In the genomic region with DNA sequence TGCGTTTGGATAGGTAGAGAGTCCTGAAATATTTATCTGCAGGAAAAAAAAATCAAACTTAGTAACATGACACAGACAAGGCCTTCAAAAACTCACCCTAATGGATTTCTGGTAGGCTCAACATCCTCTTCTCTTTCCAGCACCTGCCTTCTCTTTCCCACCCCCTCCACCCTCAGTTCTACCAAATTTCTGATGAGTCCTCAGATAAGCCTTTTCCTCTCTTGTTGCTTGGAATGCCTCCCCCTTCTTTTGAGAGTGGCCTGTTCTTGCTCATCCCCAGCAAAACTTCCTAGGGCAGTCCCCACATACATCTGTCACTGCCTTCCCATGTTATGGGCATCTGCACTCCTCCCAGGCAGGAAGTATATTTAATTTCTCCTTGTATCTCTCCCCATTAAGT, we compare ENCODE assay signal across 15 cellular contexts.
DNase-seq lines count a peak whose midpoint lies in the region; ATAC-seq and TF ChIP-seq lines count a peak whose summit lies in the region.
"Had no signal": no experiment of that assay in that cellular context is flagged by ENCODE, and none has a peak within 500 bp of the region (broad histone marks: within the 10 kb centered on the region; RNA-seq: fewer than 3 reads in every experiment).

No MANE protein-coding gene starts in this region.

- TF ChIP-seq CTCF in HEK293 (tag by site-specific recombination; IDR thresholded peaks at IDR 0.05), result no peak

- H3K9me3 ChIP-seq in HEK293 (ENCODE audit: control insufficient read depth, insufficient read depth, low read depth, low read length) (no peaks in the 10 kb centered on the region), stomach smooth muscle (ENCODE audit: control insufficient read depth in 2 of 2, low read length in 2 of 2) (no peaks in the 10 kb centered on the region)
- H3K9me3 ChIP-seq: A549, upper lobe of left lung had no signal

- no peak for DNase-seq in activated naive CD4-positive, alpha-beta T cell treated with anti-CD3 and anti-CD28 coated beads, Interleukin-2, amount 50 U/mL, for 16 hours
- DNase-seq in NCI-H2196 (lab: John Stamatoyannopoulos, UW; ENCODE audit: unreplicated experiment) (no peak), NCI-H446 treated with DMSO at 0.1 percent for 48 hours (lab: John Stamatoyannopoulos, UW) (no peak)
- DNase-seq: activated CD4-positive, alpha-beta T cell treated with anti-CD3 and anti-CD28 coated beads for 36 hours; HFFc6; MM.1S; NCI-H2171 treated with DMSO at 0.1 percent for 48 hours; upper lobe of left lung had no signal

- H3K27ac ChIP-seq in HEK293 (ENCODE audit: extremely low read depth, low read depth, low read length) (no peak overlapping the region), stomach smooth muscle (ENCODE audit: low read length) (peak overlapping the region; percentile 24)
- H3K27ac ChIP-seq: A549, upper lobe of left lung had no signal

- H3K27ac Mint-ChIP-seq in activated naive CD4-positive, alpha-beta T cell treated with anti-CD3 and anti-CD28 coated beads, Interleukin-2, amount 50 U/mL, for 24 hours, result peak overlapping the region; percentile 6
- H3K27ac Mint-ChIP-seq: activated CD4-positive, alpha-beta T cell treated with anti-CD3 and anti-CD28 coated beads for 36 hours; activated T-helper 2 cell treated with anti-CD3 and anti-CD28 coated beads, Interferon-gamma antibody, Interleukin-2, Interleukin-4, amounts not matched to agents 10 μg/mL and 5 μg/mL and 100 μg/mL, durations not matched to agents 14 hours and 24 hours and 36 hours; HFFc6 had no signal

- POLR2A ChIA-PET in HEK293 (lab: Yijun Ruan, JAX), result no interaction called here

- no peaks in the 10 kb centered on the region for H3K27me3 ChIP-seq in stomach smooth muscle (ENCODE audit: control insufficient read depth in 1 of 2, insufficient read depth in 2 of 2, low read length in 2 of 2)
- H3K27me3 ChIP-seq: upper lobe of left lung had no signal

- H3K27me3 Mint-ChIP-seq in activated naive CD4-positive, alpha-beta T cell treated with anti-CD3 and anti-CD28 coated beads, Interleukin-2, amount 50 U/mL, for 24 hours, result no peaks in the 10 kb centered on the region
- H3K27me3 Mint-ChIP-seq: activated CD4-positive, alpha-beta T cell treated with anti-CD3 and anti-CD28 coated beads for 36 hours had no signal

- no peaks in the 10 kb centered on the region for H3K36me3 ChIP-seq in HEK293 (ENCODE audit: control insufficient read depth in 2 of 2, insufficient read depth in 1 of 2, low read length in 2 of 2)
- H3K36me3 ChIP-seq in stomach smooth muscle (ENCODE audit: control insufficient read depth in 2 of 2, insufficient read depth in 2 of 2, low read length in 2 of 2), result no peaks in the 10 kb centered on the region
- H3K36me3 ChIP-seq: upper lobe of left lung had no signal

- no peaks in the 10 kb centered on the region for H3K9me3 Mint-ChIP-seq in activated naive CD4-positive, alpha-beta T cell treated with anti-CD3 and anti-CD28 coated beads, Interleukin-2, amount 50 U/mL, for 24 hours
- H3K9me3 Mint-ChIP-seq: activated T-helper 2 cell treated with anti-CD3 and anti-CD28 coated beads, Interferon-gamma antibody, Interleukin-2, Interleukin-4, amounts not matched to agents 10 μg/mL and 5 μg/mL and 100 μg/mL, durations not matched to agents 14 hours and 24 hours and 36 hours had no signal

- no peaks in the 10 kb centered on the region for H3K36me3 Mint-ChIP-seq in activated naive CD4-positive, alpha-beta T cell treated with anti-CD3 and anti-CD28 coated beads, Interleukin-2, amount 50 U/mL, for 24 hours

- H3K9ac ChIP-seq in stomach smooth muscle (ENCODE audit: low read length in 2 of 2), result no peak overlapping the region

- peaks cover 6% of the 10 kb centered on the region for H3K4me1 Mint-ChIP-seq in activated naive CD4-positive, alpha-beta T cell treated with anti-CD3 and anti-CD28 coated beads, Interleukin-2, amount 50 U/mL, for 24 hours

- CTCF ChIA-PET in HEK293 (lab: Yijun Ruan, JAX), result no interaction called here

- H3K4me3 ChIP-seq in HEK293 (ENCODE audit: low read depth, low read length) (no peak overlapping the region), stomach smooth muscle (ENCODE audit: low read length in 2 of 2) (no peak overlapping the region)
- H3K4me3 ChIP-seq: A549, upper lobe of left lung had no signal

- H3K4me3 Mint-ChIP-seq in activated naive CD4-positive, alpha-beta T cell treated with anti-CD3 and anti-CD28 coated beads, Interleukin-2, amount 50 U/mL, for 24 hours, result no peak overlapping the region
- H3K4me3 Mint-ChIP-seq: activated CD4-positive, alpha-beta T cell treated with anti-CD3 and anti-CD28 coated beads for 36 hours; HFFc6 had no signal

- H3K4me1 ChIP-seq in HEK293 (ENCODE audit: control insufficient read depth, insufficient read depth, low read length) (no peaks in the 10 kb centered on the region), stomach smooth muscle (ENCODE audit: control insufficient read depth, insufficient read depth, low read length) (peaks cover 14% of the 10 kb centered on the region)

- ATAC-seq in HG03521 (IDR thresholded peaks at IDR 0.05; ENCODE audit: unreplicated experiment) (peak; percentile 19), HG03565 (IDR thresholded peaks at IDR 0.05; ENCODE audit: unreplicated experiment) (no peak)
- ATAC-seq: A549; activated CD4-positive, alpha-beta T cell treated with anti-CD3 and anti-CD28 coated beads for 36 hours had no signal

TF ChIP-seq in HEK293, 187 proteins besides CTCF, POLR2A, EP300 and RAD21:
- TF ChIP-seq ZNF239 (tag by site-specific recombination; IDR thresholded peaks at IDR 0.05) (no peak), ZNF596 (tag by site-specific recombination; IDR thresholded peaks at IDR 0.05) (no peak), EGR2 (tag by site-specific recombination; IDR thresholded peaks at IDR 0.05; ENCODE audit: low read depth) (peak; percentile 90), ZNF561 (tag by site-specific recombination; IDR thresholded peaks at IDR 0.05; ENCODE audit: borderline replicate concordance) (no peak), BCL11A (tag by site-specific recombination; IDR thresholded peaks at IDR 0.05; ENCODE audit: low read depth) (no peak), ZFHX2 (tag by site-specific recombination; conservative IDR thresholded peaks at IDR 0.05) (peak; percentile 79)
- TF ChIP-seq, protein P1, sequence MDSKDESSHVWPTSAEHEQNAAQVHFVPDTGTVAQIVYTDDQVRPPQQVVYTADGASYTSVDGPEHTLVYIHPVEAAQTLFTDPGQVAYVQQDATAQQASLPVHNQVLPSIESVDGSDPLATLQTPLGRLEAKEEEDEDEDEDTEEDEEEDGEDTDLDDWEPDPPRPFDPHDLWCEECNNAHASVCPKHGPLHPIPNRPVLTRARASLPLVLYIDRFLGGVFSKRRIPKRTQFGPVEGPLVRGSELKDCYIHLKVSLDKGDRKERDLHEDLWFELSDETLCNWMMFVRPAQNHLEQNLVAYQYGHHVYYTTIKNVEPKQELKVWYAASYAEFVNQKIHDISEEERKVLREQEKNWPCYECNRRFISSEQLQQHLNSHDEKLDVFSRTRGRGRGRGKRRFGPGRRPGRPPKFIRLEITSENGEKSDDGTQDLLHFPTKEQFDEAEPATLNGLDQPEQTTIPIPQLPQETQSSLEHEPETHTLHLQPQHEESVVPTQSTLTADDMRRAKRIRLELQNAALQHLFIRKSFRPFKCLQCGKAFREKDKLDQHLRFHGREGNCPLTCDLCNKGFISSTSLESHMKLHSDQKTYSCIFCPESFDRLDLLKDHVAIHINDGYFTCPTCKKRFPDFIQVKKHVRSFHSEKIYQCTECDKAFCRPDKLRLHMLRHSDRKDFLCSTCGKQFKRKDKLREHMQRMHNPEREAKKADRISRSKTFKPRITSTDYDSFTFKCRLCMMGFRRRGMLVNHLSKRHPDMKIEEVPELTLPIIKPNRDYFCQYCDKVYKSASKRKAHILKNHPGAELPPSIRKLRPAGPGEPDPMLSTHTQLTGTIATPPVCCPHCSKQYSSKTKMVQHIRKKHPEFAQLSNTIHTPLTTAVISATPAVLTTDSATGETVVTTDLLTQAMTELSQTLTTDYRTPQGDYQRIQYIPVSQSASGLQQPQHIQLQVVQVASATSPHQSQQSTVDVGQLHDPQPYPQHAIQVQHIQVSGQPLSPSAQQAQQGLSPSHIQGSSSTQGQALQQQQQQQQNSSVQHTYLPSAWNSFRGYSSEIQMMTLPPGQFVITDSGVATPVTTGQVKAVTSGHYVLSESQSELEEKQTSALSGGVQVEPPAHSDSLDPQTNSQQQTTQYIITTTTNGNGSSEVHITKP (tag by site-specific recombination; IDR thresholded peaks at IDR 0.05), result peak; percentile 88
- TF ChIP-seq, protein P2, sequence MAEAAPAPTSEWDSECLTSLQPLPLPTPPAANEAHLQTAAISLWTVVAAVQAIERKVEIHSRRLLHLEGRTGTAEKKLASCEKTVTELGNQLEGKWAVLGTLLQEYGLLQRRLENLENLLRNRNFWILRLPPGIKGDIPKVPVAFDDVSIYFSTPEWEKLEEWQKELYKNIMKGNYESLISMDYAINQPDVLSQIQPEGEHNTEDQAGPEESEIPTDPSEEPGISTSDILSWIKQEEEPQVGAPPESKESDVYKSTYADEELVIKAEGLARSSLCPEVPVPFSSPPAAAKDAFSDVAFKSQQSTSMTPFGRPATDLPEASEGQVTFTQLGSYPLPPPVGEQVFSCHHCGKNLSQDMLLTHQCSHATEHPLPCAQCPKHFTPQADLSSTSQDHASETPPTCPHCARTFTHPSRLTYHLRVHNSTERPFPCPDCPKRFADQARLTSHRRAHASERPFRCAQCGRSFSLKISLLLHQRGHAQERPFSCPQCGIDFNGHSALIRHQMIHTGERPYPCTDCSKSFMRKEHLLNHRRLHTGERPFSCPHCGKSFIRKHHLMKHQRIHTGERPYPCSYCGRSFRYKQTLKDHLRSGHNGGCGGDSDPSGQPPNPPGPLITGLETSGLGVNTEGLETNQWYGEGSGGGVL (tag by site-specific recombination; IDR thresholded peaks at IDR 0.05), result 0 out of 2 replicates have a peak, but pooled peaks have one; percentile 17
